ENCODE assay signal across 20 cellular contexts in genomic region chr10:5453749-5454489, GRCh38. TPM values are rescaled to one million over a fixed set of nuclear protein-coding genes. Genes with fewer than 3 reads are reported as not detected.
A peak's percentile ranks its signal among the peaks of the same experiment; 100 is the strongest.
DNase-seq lines count a peak whose midpoint lies in the region; ATAC-seq and TF ChIP-seq lines count a peak whose summit lies in the region.
"Had no signal": no experiment of that assay in that cellular context is flagged by ENCODE, and none has a peak within 500 bp of the region (broad histone marks: within the 10 kb centered on the region; RNA-seq: fewer than 3 reads in every experiment).

No MANE protein-coding gene starts in this region.

- H3K36me3 ChIP-seq in PC-9 (ENCODE audit: low read depth) (peaks cover 64% of the 10 kb centered on the region), rectal smooth muscle tissue (ENCODE audit: control insufficient read depth, insufficient read depth, low read length) (peaks cover 32% of the 10 kb centered on the region)

- BruUV-seq in PC-9 (replicated peaks; lab: Mats Ljungman, UMichigan): no TSS peak

- H3K79me2 ChIP-seq in PC-9 (ENCODE audit: low read depth): peaks cover 83% of the 10 kb centered on the region

- peak; percentile 19 for ATAC-seq in left colon
- no peak for ATAC-seq in GM18867 (IDR thresholded peaks at IDR 0.05; ENCODE audit: unreplicated experiment)
- ATAC-seq: HCT116 had no signal

- H3K9me3 ChIP-seq in PC-9 (ENCODE audit: insufficient read depth, low read depth): no peaks in the 10 kb centered on the region
- H3K9me3 ChIP-seq: BLaER1, MG63 had no signal

- H4K20me1 ChIP-seq in PC-9 (ENCODE audit: insufficient read depth): peaks cover 12% of the 10 kb centered on the region
- H4K20me1 ChIP-seq: BLaER1 had no signal

- H3K4me1 ChIP-seq in PC-9 (replicated peaks; ENCODE audit: insufficient read depth) (peaks cover 20% of the 10 kb centered on the region), rectal smooth muscle tissue (ENCODE audit: control insufficient read depth, insufficient read depth, low read length) (peaks cover 20% of the 10 kb centered on the region)
- H3K4me1 ChIP-seq: BLaER1 had no signal

- POLR2A ChIA-PET in PC-9 (lab: Charles Lee; ENCODE audit: unreplicated experiment): no interaction called here

- H2AFZ ChIP-seq in PC-9: no peak overlapping the region

- CTCF ChIA-PET in PC-9 (lab: Charles Lee): no interaction called here

- intact Hi-C loops in PC-9 (cut with micrococcal nuclease; ENCODE audit: unreplicated experiment) (no loop called here), left colon (cut with DNase I, micrococcal nuclease) (no loop called here)

- peaks cover 67% of the 10 kb centered on the region for H3F3A ChIP-seq in PC-9 (ENCODE audit: insufficient read depth, low read depth)

- no peak overlapping the region for H3K9ac ChIP-seq in rectal smooth muscle tissue (ENCODE audit: low read length)
- H3K9ac ChIP-seq: BLaER1 had no signal

- no peak for TF ChIP-seq CTCF in PC-9 (conservative IDR thresholded peaks at IDR 0.05)

- H3K27me3 ChIP-seq in PC-9 (ENCODE audit: insufficient read depth, low read depth): no peaks in the 10 kb centered on the region
- H3K27me3 ChIP-seq in rectal smooth muscle tissue (ENCODE audit: control insufficient read depth, insufficient read depth, low read length): no peaks in the 10 kb centered on the region
- H3K27me3 ChIP-seq: BLaER1, MG63 had no signal

- H3K27ac ChIP-seq in PC-9: 0 out of 2 replicates have a peak overlapping the region, but pooled peaks have one; percentile 19
- H3K27ac ChIP-seq in rectal smooth muscle tissue (ENCODE audit: low read depth, low read length): peak overlapping the region; percentile 73
- H3K27ac ChIP-seq: BLaER1, HL-60 had no signal

- no peak overlapping the region for H3K4me3 ChIP-seq in PC-9
- H3K4me3 ChIP-seq in rectal smooth muscle tissue (ENCODE audit: low read length): no peak overlapping the region
- H3K4me3 ChIP-seq: BLaER1, MG63 had no signal

- no peaks in the 10 kb centered on the region for H3K9me2 ChIP-seq in PC-9 (ENCODE audit: insufficient read depth)

- DNase-seq in NCI-H187 (lab: John Stamatoyannopoulos, UW): peak; percentile 14 to 35
- no peak for DNase-seq in NCI-H187 treated with DMSO at 0.1 percent for 48 hours (lab: John Stamatoyannopoulos, UW)
- no peak for DNase-seq in PC-9
- DNase-seq in left colon: no peak
- DNase-seq in T-helper 9 cell: no peak
- DNase-seq in cerebellar nuclear complex (lab: John Stamatoyannopoulos, UW): no peak
- DNase-seq: 8988T; CD8-positive, alpha-beta memory T cell; KG1; MG63; NCI-H1092 treated with DMSO at 0.1 percent for 48 hours; NCI-H1694 treated with DMSO at 0.1 percent for 48 hours; NCI-H2171 treated with DMSO at 0.1 percent for 48 hours; NCI-H510A treated with DMSO at 0.1 percent for 48 hours; SHP77 treated with DMSO at 0.1 percent for 48 hours had no signal

- no peak overlapping the region for H3K4me2 ChIP-seq in PC-9
- H3K4me2 ChIP-seq: BLaER1 had no signal

RNA-seq across cellular contexts. Expression of gene NET1, which starts 41.6 kb away (rescaled TPM):
- total RNA-seq in PC-9 (2021): 150 and 161 TPM in 2 replicates
- 100 to 1,000 TPM; 307 to 355 TPM for total RNA-seq in left colon

RNA-seq across cellular contexts. Expression of gene CALML5, which starts 45.5 kb away (rescaled TPM):
- total RNA-seq in PC-9 (2021) (3.0 and 6.3 TPM in 2 replicates), left colon (not detected)
- total RNA-seq: CD8-positive, alpha-beta memory T cell had no signal

RNA-seq across cellular contexts. Expression of gene TUBAL3, which starts 49.3 kb away (rescaled TPM):
- 0.35 and 0.52 TPM in 2 replicates for total RNA-seq in PC-9 (2021)
- total RNA-seq in left colon: 10 to 100 TPM; 38.6 to 53.9 TPM
- total RNA-seq: CD8-positive, alpha-beta memory T cell had no signal

Comparison
In these comparisons a context has a peak if more than half of its experiments do, and no peak if none do; other contexts are left out.
1. DNase-seq: peak in NCI-H187 (2 of 2); none in NCI-H187 treated with DMSO at 0.1 percent for 48 hours (single experiment), PC-9 (0 of 2), left colon (0 of 2), T-helper 9 cell (single experiment) and cerebellar nuclear complex (0 of 2).
2. RNA of gene TUBAL3, which starts 49.3 kb away (total RNA-seq): 38.6 to 53.9 TPM in left colon; 0.35 to 0.52 TPM in PC-9; every median in the first group is over 10 times any median in the second.